Comparison of ENCODE assay signal across 8 cellular contexts in the genomic region with DNA sequence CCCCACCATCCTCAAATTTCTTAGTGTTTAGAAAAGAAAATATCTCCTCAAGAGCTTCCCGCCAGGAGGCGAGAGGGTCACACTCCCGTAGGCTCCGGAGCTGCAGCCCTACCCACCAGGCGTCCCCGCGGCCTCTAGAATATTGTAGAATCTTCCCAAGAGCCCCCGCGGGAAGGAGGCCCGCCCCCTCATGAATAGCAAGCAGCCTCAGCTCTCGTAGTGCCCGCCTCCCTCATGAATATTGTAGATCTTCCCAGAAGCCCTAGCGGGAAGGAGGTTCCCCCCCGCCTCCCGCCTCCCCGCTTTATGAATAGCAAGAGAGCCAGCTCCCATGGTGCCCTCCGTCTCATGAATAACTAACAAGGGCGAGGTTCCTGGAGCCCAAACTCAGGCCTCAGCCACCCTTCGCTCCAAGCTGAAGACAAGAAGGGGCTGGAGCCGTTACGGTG. TPM values are rescaled to one million over a fixed set of nuclear protein-coding genes. Genes with fewer than 3 reads are reported as not detected.
DNase-seq lines count a peak whose midpoint lies in the region; ATAC-seq and TF ChIP-seq lines count a peak whose summit lies in the region.

TSS of gene FBXO47 (minus strand) at position 114 of the 449 bp plus-strand sequence. CDS start 4,378 bp downstream, outside the sequence.

- POLR2A ChIA-PET in CD8-positive, alpha-beta memory T cell (lab: Charles Lee): interaction anchor here (1.1 to 1.8 kb wide), 3 partner anchors 98 to 186 kb away, joined by 3 to 6 read pairs (median 4); partner anchors contain the start of genes LASP1 and RPL23

- DNase-seq in CD8-positive, alpha-beta memory T cell: peak; percentile 68 to 88 (median 79)
- DNase-seq in NCI-H460 (ENCODE audit: extremely low read depth, low read depth) (peak; percentile 85), activated T-helper 1 cell treated with Interleukin-2 at 50 U/mL for 16 hours (ENCODE audit: low read depth) (peak; percentile 62), mucosa of descending colon (peak; percentile 89 to 94 (median 92))
- peak; percentile 63 to 76 for DNase-seq in stimulated activated CD8-positive, alpha-beta memory T cell treated with anti-CD3 and anti-CD28 coated beads, Interleukin-15, amount 100 ng/mL, for 4 hours (ENCODE audit: low read depth in 2 of 2)

- no peaks in the 10 kb centered on the region for H3K36me3 Mint-ChIP-seq in CD8-positive, alpha-beta memory T cell

- peaks cover 0 to 2% of the 10 kb centered on the region in 2 donors for H3K27me3 Mint-ChIP-seq in CD8-positive, alpha-beta memory T cell

- CTCF ChIA-PET in CD8-positive, alpha-beta memory T cell (lab: Charles Lee): interaction anchor here (0.8 to 1.8 kb wide), 8 partner anchors 9 to 208 kb away, joined by 3 to 14 read pairs (median 5); partner anchors contain the start of gene LASP1NB

- H3K27ac ChIP-seq in CD8-positive, alpha-beta memory T cell (ENCODE audit: low read depth, low read length): no peak within 1 kb of the TSS

- TF ChIP-seq CTCF in mucosa of descending colon (IDR thresholded peaks at IDR 0.05): no peak

- no peaks in the 10 kb centered on the region for H3K9me3 Mint-ChIP-seq in CD8-positive, alpha-beta memory T cell

- H3K9me3 ChIP-seq in CD8-positive, alpha-beta memory T cell (ENCODE audit: low read length): no peaks in the 10 kb centered on the region
- H3K9me3 ChIP-seq in mucosa of descending colon: no peaks in the 10 kb centered on the region

- no peaks in the 10 kb centered on the region for H3K27me3 ChIP-seq in CD8-positive, alpha-beta memory T cell (ENCODE audit: insufficient read depth, low read length, poor library complexity, severe bottlenecking)

- intact Hi-C loops in mucosa of descending colon (cut with DNase I, micrococcal nuclease): no loop called here

- peak; percentile 89 for ATAC-seq in esophagus mucosa
- peak; percentile 100 for ATAC-seq in mucosa of descending colon
- ATAC-seq in HG02870 (IDR thresholded peaks at IDR 0.05; ENCODE audit: unreplicated experiment): no peak
- ATAC-seq in HG03135 (IDR thresholded peaks at IDR 0.05; ENCODE audit: unreplicated experiment): no peak

- H3K4me1 Mint-ChIP-seq in CD8-positive, alpha-beta memory T cell: peaks cover 6 to 16% (median 7%) of the 10 kb centered on the region in 3 donors

- peak within 1 kb of the TSS; percentile 51 to 87 (median 81) for H3K4me3 Mint-ChIP-seq in CD8-positive, alpha-beta memory T cell

- no peaks in the 10 kb centered on the region for H3K36me3 ChIP-seq in CD8-positive, alpha-beta memory T cell (ENCODE audit: insufficient read depth, low read length)
- H3K36me3 ChIP-seq in mucosa of descending colon (ENCODE audit: low read depth): no peaks in the 10 kb centered on the region

- peak within 1 kb of the TSS in 7 of 8 donors; percentile 74 to 95 (median 86) for H3K27ac Mint-ChIP-seq in CD8-positive, alpha-beta memory T cell

- peaks cover 6% of the 10 kb centered on the region for H3K4me1 ChIP-seq in CD8-positive, alpha-beta memory T cell (ENCODE audit: insufficient read depth, low read length)
- no peaks in the 10 kb centered on the region for H3K4me1 ChIP-seq in mucosa of descending colon (ENCODE audit: low read depth)

- H3K4me3 ChIP-seq in CD8-positive, alpha-beta memory T cell (ENCODE audit: low read length): no peak within 1 kb of the TSS
- no peak within 1 kb of the TSS for H3K4me3 ChIP-seq in mucosa of descending colon

RNA-seq across cellular contexts. Expression of gene FBXO47, which starts in this region (rescaled TPM):
- total RNA-seq in CD8-positive, alpha-beta memory T cell: not detected
- not detected for polyA plus RNA-seq in CD8-positive, alpha-beta memory T cell
- not detected in 2 replicates for total RNA-seq in NCI-H460 (2014; rRNA removed; shearing (Covaris generic))
- not detected in 2 replicates for polyA plus RNA-seq in NCI-H460 (2014; cell fraction: nucleus; rRNA removed)
- total RNA-seq in esophagus mucosa (not detected), mucosa of descending colon (not detected)

Comparison
In these comparisons a context has a peak if more than half of its experiments do, and no peak if none do; other contexts are left out.
1. Peak in DNase-seq in CD8-positive, alpha-beta memory T cell; RNA of the gene not detected or under 1 TPM.
2. Peak in DNase-seq in NCI-H460; RNA of the gene not detected or under 1 TPM.
3. Peak in ATAC-seq in esophagus mucosa; RNA of the gene not detected or under 1 TPM.
4. Peak in DNase-seq and ATAC-seq in mucosa of descending colon; RNA of the gene not detected or under 1 TPM.